8 cellular contexts compared by ENCODE assay signal in genomic region chr2:159497256-159497655, GRCh38.
DNase-seq lines count a peak whose midpoint lies in the region; ATAC-seq, FAIRE-seq and TF ChIP-seq lines count a peak whose summit lies in the region.

No MANE protein-coding gene starts in this region.

- H3K4me3 ChIP-seq in BJ (ENCODE audit: low read depth, low read length) (no peak overlapping the region), IMR-90 (ENCODE audit: insufficient read depth, low read depth, low read length) (no peak overlapping the region), adrenal gland (no peak overlapping the region), keratinocyte (ENCODE audit: control insufficient read depth in 2 of 3, extremely low read depth in 1 of 3, insufficient read depth in 2 of 3, low read depth in 1 of 3, low read length in 3 of 3) (no peak overlapping the region), upper lobe of right lung (no peak overlapping the region), ovary (no peak overlapping the region)

- peaks cover 2% of the 10 kb centered on the region for H3K9me3 Mint-ChIP-seq in activated CD8-positive, alpha-beta memory T cell treated with anti-CD3 and anti-CD28 coated beads, Interleukin-2, amount 10 ng/mL, durations not matched to agents 7 days and 5 days (ENCODE audit: low read depth)

- H3K23ac ChIP-seq in IMR-90 (ENCODE audit: low read depth, low read length), result no peak overlapping the region

- H2AFZ ChIP-seq in IMR-90 (replicated peaks; ENCODE audit: low read length, poor library complexity) (no peak overlapping the region), keratinocyte (ENCODE audit: control insufficient read depth, low read length) (no peak overlapping the region)

- TF ChIP-seq CTCF in BJ (IDR thresholded peaks at IDR 0.05; ENCODE audit: insufficient read depth, low read depth, low read length), result no peak
- TF ChIP-seq CTCF in IMR-90 (conservative IDR thresholded peaks at IDR 0.05; ENCODE audit: low read depth, low read length), result no peak
- TF ChIP-seq CTCF in adrenal gland (IDR thresholded peaks at IDR 0.05), result no peak
- no peak for TF ChIP-seq CTCF in keratinocyte (optimal IDR thresholded peaks at IDR 0.05 in 1 of 3, IDR thresholded peaks at IDR 0.05 in 1 of 3, conservative IDR thresholded peaks at IDR 0.05 in 1 of 3; ENCODE audit: extremely low read depth in 1 of 3, insufficient read depth in 2 of 3, low read length in 3 of 3)
- no peak for TF ChIP-seq CTCF in upper lobe of right lung (IDR thresholded peaks at IDR 0.05)
- no peak for TF ChIP-seq CTCF in ovary (IDR thresholded peaks at IDR 0.05)

- no peak overlapping the region for H3K56ac ChIP-seq in IMR-90 (ENCODE audit: extremely low read depth, insufficient read depth, low read length)

- H3K4ac ChIP-seq in IMR-90 (ENCODE audit: low read depth, low read length), result no peak overlapping the region

- H2BK120ac ChIP-seq in IMR-90 (ENCODE audit: low read depth, low read length), result no peak overlapping the region

- peak overlapping the region; percentile 71 for H2BK5ac ChIP-seq in IMR-90 (ENCODE audit: low read depth, low read length, poor library complexity, severe bottlenecking)

- no peak overlapping the region for H2AK5ac ChIP-seq in IMR-90 (ENCODE audit: low read depth, low read length)

- BruUV-seq in IMR-90 (replicated peaks; lab: Mats Ljungman, UMichigan), result no TSS peak

- no peaks in the 10 kb centered on the region for H3K79me2 ChIP-seq in keratinocyte (ENCODE audit: control insufficient read depth, insufficient read depth, low read length)

- peak; percentile 53 for DNase-seq in BJ (ENCODE audit: low read depth)
- peak; percentile 95 for DNase-seq in IMR-90
- peak in 4 of 7 donors; percentile 11 to 35 (median 31) for DNase-seq in adrenal gland
- peak; percentile 60 for DNase-seq in keratinocyte (ENCODE audit: low read depth, low spot score)
- DNase-seq in upper lobe of right lung, result no peak
- DNase-seq in activated CD8-positive, alpha-beta memory T cell treated with anti-CD3 and anti-CD28 coated beads, Interleukin-2, amount 10 ng/mL, durations not matched to agents 7 days and 5 days, result no peak
- no peak for DNase-seq in ovary
- no peak for DNase-seq in cerebellum (ENCODE audit: low spot score)

- peak; percentile 93 for FAIRE-seq in keratinocyte (lab: Jason Lieb, UNC)

- H2AK9ac ChIP-seq in IMR-90 (replicated peaks; ENCODE audit: low read depth, low read length, poor library complexity), result no peak overlapping the region

- H3K4me2 ChIP-seq in IMR-90 (ENCODE audit: low read depth, low read length), result no peak overlapping the region
- H3K4me2 ChIP-seq in keratinocyte (ENCODE audit: control insufficient read depth, extremely low read depth, insufficient read depth, low read depth, low read length), result peak overlapping the region; percentile 52

- H3K27me3 ChIP-seq in BJ (ENCODE audit: control insufficient read depth, insufficient read depth, low read length) (no peaks in the 10 kb centered on the region), IMR-90 (ENCODE audit: control insufficient read depth, insufficient read depth, low read length) (no peaks in the 10 kb centered on the region), adrenal gland (no peaks in the 10 kb centered on the region), keratinocyte (ENCODE audit: control insufficient read depth, extremely low read depth, insufficient read depth, low read length) (no peaks in the 10 kb centered on the region), upper lobe of right lung (no peaks in the 10 kb centered on the region), ovary (no peaks in the 10 kb centered on the region)

- TF ChIP-seq POLR2A in IMR-90 (IDR thresholded peaks at IDR 0.05; ENCODE audit: low read depth, low read length), result no peak
- TF ChIP-seq POLR2A in adrenal gland (IDR thresholded peaks at IDR 0.05), result no peak
- TF ChIP-seq POLR2A in ovary (IDR thresholded peaks at IDR 0.05), result no peak

- H3K36me3 ChIP-seq in BJ (ENCODE audit: control insufficient read depth, insufficient read depth, low read length), result no peaks in the 10 kb centered on the region
- no peaks in the 10 kb centered on the region for H3K36me3 ChIP-seq in IMR-90 (ENCODE audit: control insufficient read depth, insufficient read depth, low read length)
- H3K36me3 ChIP-seq in adrenal gland (replicated peaks in 1 of 2), result no peaks in the 10 kb centered on the region
- no peaks in the 10 kb centered on the region for H3K36me3 ChIP-seq in keratinocyte (ENCODE audit: control insufficient read depth in 2 of 2, extremely low read depth in 1 of 2, insufficient read depth in 2 of 2, low read length in 2 of 2)
- H3K36me3 ChIP-seq in upper lobe of right lung, result no peaks in the 10 kb centered on the region
- H3K36me3 ChIP-seq in ovary, result no peaks in the 10 kb centered on the region

- CTCF ChIA-PET in BJ (lab: Yijun Ruan, JAX) (interaction anchor here (1.2 kb wide), 1 partner anchor 26 kb away, joined by 3 read pairs; no protein-coding TSS in a partner anchor), IMR-90 (lab: Yijun Ruan, JAX) (no interaction called here)
- CTCF ChIA-PET in activated CD8-positive, alpha-beta memory T cell treated with anti-CD3 and anti-CD28 coated beads, Interleukin-2, amount 10 ng/mL, durations not matched to agents 7 days and 5 days (lab: Charles Lee), result no interaction called here

- in situ Hi-C loops in IMR-90 (cut with MboI; ENCODE audit: low sequenced_read_pairs), result no loop called here

- H3K18ac ChIP-seq in IMR-90 (ENCODE audit: low read depth, low read length), result no peak overlapping the region

- POLR2A ChIA-PET in BJ (lab: Charles Lee) (no interaction called here), IMR-90 (lab: Charles Lee; ENCODE audit: unreplicated experiment) (no interaction called here)

- H3K4me1 ChIP-seq in IMR-90 (ENCODE audit: control insufficient read depth, insufficient read depth, low read length) (no peaks in the 10 kb centered on the region), adrenal gland (replicated peaks in 1 of 2) (no peaks in the 10 kb centered on the region), keratinocyte (ENCODE audit: control insufficient read depth, extremely low read depth, insufficient read depth, low read length) (peaks cover 15% of the 10 kb centered on the region), upper lobe of right lung (no peaks in the 10 kb centered on the region), ovary (ENCODE audit: insufficient read depth) (no peaks in the 10 kb centered on the region)

- H3K4me1 Mint-ChIP-seq in activated CD8-positive, alpha-beta memory T cell treated with anti-CD3 and anti-CD28 coated beads, Interleukin-2, amount 10 ng/mL, durations not matched to agents 7 days and 5 days, result peaks cover 10% of the 10 kb centered on the region

- no peak overlapping the region for H3K14ac ChIP-seq in IMR-90 (replicated peaks; ENCODE audit: low read depth, low read length)

- peaks cover 0 to 5% of the 10 kb centered on the region in 2 experiments; a peak in 1 of 4 replicates for H3K79me1 ChIP-seq in IMR-90 (ENCODE audit: low read depth in 1 of 2, low read length in 2 of 2)

- H2BK20ac ChIP-seq in IMR-90 (ENCODE audit: low read depth, low read length), result no peak overlapping the region

- ATAC-seq in IMR-90 (ENCODE audit: low read depth) (peak; percentile 94), upper lobe of right lung (peak; percentile 98)
- ATAC-seq in activated CD8-positive, alpha-beta memory T cell treated with anti-CD3 and anti-CD28 coated beads, Interleukin-2, amount 10 ng/mL, durations not matched to agents 7 days and 5 days, result no peak

- H3K27ac ChIP-seq in IMR-90 (ENCODE audit: insufficient read depth, low read length) (no peak overlapping the region), adrenal gland (peak overlapping the region in 4 of 5 donors; percentile 2 to 33 (median 12)), keratinocyte (ENCODE audit: control insufficient read depth, insufficient read depth, low read length) (peak overlapping the region; percentile 25), upper lobe of right lung (peak overlapping the region; percentile 13), ovary (no peak overlapping the region)

- dilution Hi-C loops in IMR-90 (cut with HindIII; ENCODE audit: low sequenced_read_pairs, unreplicated experiment) (no loop called here), keratinocyte (cut with MboI; ENCODE audit: extremely low pct_ligation_motif_present, low sequenced_read_pairs) (no loop called here)

- no peak overlapping the region for H3K4me3 Mint-ChIP-seq in activated CD8-positive, alpha-beta memory T cell treated with anti-CD3 and anti-CD28 coated beads, Interleukin-2, amount 10 ng/mL, durations not matched to agents 7 days and 5 days

- intact Hi-C loops in IMR-90 (cut with micrococcal nuclease), result no loop called here
- intact Hi-C loops in adrenal gland (cut with DNase I), result no loop called here
- intact Hi-C loops in upper lobe of right lung (cut with DNase I), result no loop called here
- intact Hi-C loops in ovary (cut with DNase I), result no loop called here

- no peak overlapping the region for H2BK15ac ChIP-seq in IMR-90 (ENCODE audit: low read depth, low read length)

- peaks cover 13% of the 10 kb centered on the region for H3K36me3 Mint-ChIP-seq in activated CD8-positive, alpha-beta memory T cell treated with anti-CD3 and anti-CD28 coated beads, Interleukin-2, amount 10 ng/mL, durations not matched to agents 7 days and 5 days

- no peaks in the 10 kb centered on the region for H3K27me3 Mint-ChIP-seq in activated CD8-positive, alpha-beta memory T cell treated with anti-CD3 and anti-CD28 coated beads, Interleukin-2, amount 10 ng/mL, durations not matched to agents 7 days and 5 days

- H3K9ac ChIP-seq in IMR-90 (ENCODE audit: low read depth, low read length) (no peak overlapping the region), keratinocyte (ENCODE audit: control insufficient read depth, extremely low read depth, insufficient read depth, low read length) (no peak overlapping the region)

- no peak overlapping the region for H3K27ac Mint-ChIP-seq in activated CD8-positive, alpha-beta memory T cell treated with anti-CD3 and anti-CD28 coated beads, Interleukin-2, amount 10 ng/mL, durations not matched to agents 7 days and 5 days

- no peak overlapping the region for H4K91ac ChIP-seq in IMR-90 (ENCODE audit: insufficient read depth, low read depth, low read length)

- no peak overlapping the region for H4K5ac ChIP-seq in IMR-90 (ENCODE audit: low read depth, low read length)

- TF ChIP-seq RAD21 in IMR-90 (IDR thresholded peaks at IDR 0.05; ENCODE audit: low read length), result peak; percentile 21

- no peaks in the 10 kb centered on the region for H3K9me1 ChIP-seq in IMR-90 (ENCODE audit: insufficient read depth, low read length)
- no peaks in the 10 kb centered on the region for H3K9me1 ChIP-seq in keratinocyte (ENCODE audit: control insufficient read depth, extremely low read depth, insufficient read depth, low read length)

- TF ChIP-seq EP300 in ovary (IDR thresholded peaks at IDR 0.05), result no peak

- H3K9me3 ChIP-seq in IMR-90 (ENCODE audit: control insufficient read depth, insufficient read depth, low read length) (no peaks in the 10 kb centered on the region), adrenal gland (replicated peaks in 1 of 3) (no peaks in the 10 kb centered on the region), keratinocyte (ENCODE audit: control insufficient read depth, low read depth, low read length) (no peaks in the 10 kb centered on the region), upper lobe of right lung (peaks cover 3% of the 10 kb centered on the region), ovary (no peaks in the 10 kb centered on the region)

- no peaks in the 10 kb centered on the region for H4K20me1 ChIP-seq in IMR-90 (ENCODE audit: insufficient read depth, low read length)
- no peaks in the 10 kb centered on the region for H4K20me1 ChIP-seq in keratinocyte (ENCODE audit: control insufficient read depth, extremely low read depth, insufficient read depth, low read length)

- H4K8ac ChIP-seq in IMR-90 (ENCODE audit: low read depth in 2 of 2, low read length in 2 of 2), result no peak overlapping the region

Comparison
In these comparisons a context has a peak if more than half of its experiments do, and no peak if none do; other contexts are left out.
1. DNase-seq: peak in BJ (single experiment), IMR-90 (single experiment), adrenal gland (4 of 7) and keratinocyte (single experiment); none in upper lobe of right lung (single experiment), activated CD8-positive, alpha-beta memory T cell treated with anti-CD3 and anti-CD28 coated beads, Interleukin-2, amount 10 ng/mL, durations not matched to agents 7 days and 5 days (single experiment), ovary (0 of 5) and cerebellum (single experiment).
2. H3K27ac ChIP-seq: peak in adrenal gland (4 of 5), keratinocyte (single experiment) and upper lobe of right lung (single experiment); none in IMR-90 (single experiment) and ovary (0 of 2).